In genomic region chr4:100494166-100494565, GRCh38 we compare ENCODE assay signal across 31 cellular contexts. TPM values are rescaled to one million over a fixed set of nuclear protein-coding genes. Genes with fewer than 3 reads are reported as not detected.
A peak's percentile ranks its signal among the peaks of the same experiment; 100 is the strongest.
DNase-seq lines count a peak whose midpoint lies in the region; ATAC-seq and TF ChIP-seq lines count a peak whose summit lies in the region.
"Had no signal": no experiment of that assay in that cellular context is flagged by ENCODE, and none has a peak within 500 bp of the region (broad histone marks: within the 10 kb centered on the region; RNA-seq: fewer than 3 reads in every experiment).

No MANE protein-coding gene starts in this region.

- H3K9me3 Mint-ChIP-seq in WTC11: peaks cover 5% of the 10 kb centered on the region

- H3K27ac Mint-ChIP-seq in WTC11: peak overlapping the region; percentile 60; the same call in 1 of the 2 replicates
- H3K27ac Mint-ChIP-seq: activated naive CD4-positive, alpha-beta T cell treated with anti-CD3 and anti-CD28 coated beads, Interleukin-2, amount 50 U/mL, for 72 hours; activated T-helper 17 cell treated with anti-CD3 and anti-CD28 coated beads, Interleukin-2, amount 50 U/mL, for 72 hours; CD4-positive, CD25-positive, alpha-beta regulatory T cell; naive thymus-derived CD4-positive, alpha-beta T cell had no signal

- H3K9me3 ChIP-seq in osteoblast (ENCODE audit: low read depth, low read length): no peaks in the 10 kb centered on the region
- H3K9me3 ChIP-seq: SJCRH30, transverse colon had no signal

- ATAC-seq in WTC11: no peak
- ATAC-seq in HG03139 (IDR thresholded peaks at IDR 0.05; ENCODE audit: unreplicated experiment): no peak
- ATAC-seq: activated naive CD4-positive, alpha-beta T cell treated with anti-CD3 and anti-CD28 coated beads, Interleukin-2, amount 50 U/mL, for 72 hours; activated T-helper 17 cell treated with anti-CD3 and anti-CD28 coated beads, Interleukin-2, amount 50 U/mL, for 72 hours; GM12878; left cardiac atrium; naive thymus-derived CD4-positive, alpha-beta T cell; Panc1 had no signal

- H3K4me1 ChIP-seq in osteoblast (ENCODE audit: insufficient read depth, low read length): no peaks in the 10 kb centered on the region
- H3K4me1 ChIP-seq: right atrium auricular region, SJCRH30, stomach, transverse colon had no signal

- H3K79me2 ChIP-seq in osteoblast (ENCODE audit: insufficient read depth, low read length): no peaks in the 10 kb centered on the region

- H3K27ac ChIP-seq in osteoblast (ENCODE audit: low read depth, low read length): no peak overlapping the region
- H3K27ac ChIP-seq: HL-60, right atrium auricular region, SJCRH30, stomach, transverse colon, WERI-Rb-1 had no signal

- no peak overlapping the region for H3K4me3 ChIP-seq in fibroblast of the aortic adventitia (ENCODE audit: low read depth, low read length)
- no peak overlapping the region for H3K4me3 ChIP-seq in osteoblast (ENCODE audit: insufficient read depth, low read length)
- H3K4me3 ChIP-seq: GM12878, right atrium auricular region, SJCRH30, stomach, transverse colon had no signal

- no peaks in the 10 kb centered on the region for H3K4me1 Mint-ChIP-seq in WTC11
- H3K4me1 Mint-ChIP-seq: activated T-helper 17 cell treated with anti-CD3 and anti-CD28 coated beads, Interleukin-2, amount 50 U/mL, for 72 hours; CD4-positive, CD25-positive, alpha-beta regulatory T cell; naive thymus-derived CD4-positive, alpha-beta T cell had no signal

- H3K36me3 ChIP-seq in osteoblast (ENCODE audit: insufficient read depth, low read length): no peaks in the 10 kb centered on the region
- H3K36me3 ChIP-seq: right atrium auricular region, SJCRH30, stomach, transverse colon, WERI-Rb-1 had no signal

- no peak overlapping the region for H2AFZ ChIP-seq in osteoblast (ENCODE audit: low read length)

- no peaks in the 10 kb centered on the region for H3K27me3 ChIP-seq in osteoblast (ENCODE audit: insufficient read depth, low read length)
- H3K27me3 ChIP-seq: right atrium auricular region, SJCRH30, stomach, transverse colon had no signal

- H3K36me3 Mint-ChIP-seq in WTC11: 0 out of 2 replicates have a peak, but pooled peaks cover 2% of the 10 kb centered on the region
- H3K36me3 Mint-ChIP-seq: CD4-positive, CD25-positive, alpha-beta regulatory T cell had no signal

- CTCF ChIA-PET in WTC11 (lab: Charles Lee): no interaction called here

- TF ChIP-seq CTCF in WTC11 (IDR thresholded peaks at IDR 0.05): no peak
- TF ChIP-seq CTCF in fibroblast of the aortic adventitia (IDR thresholded peaks at IDR 0.05; ENCODE audit: insufficient read depth, low read length): no peak
- TF ChIP-seq CTCF in osteoblast (IDR thresholded peaks at IDR 0.05; ENCODE audit: extremely low read depth, low read depth, low read length): no peak

- no peaks in the 10 kb centered on the region for H4K20me1 ChIP-seq in osteoblast (ENCODE audit: insufficient read depth, low read length)

- H3K4me3 Mint-ChIP-seq in WTC11: no peak overlapping the region
- H3K4me3 Mint-ChIP-seq: activated T-helper 17 cell treated with anti-CD3 and anti-CD28 coated beads, Interleukin-2, amount 50 U/mL, for 72 hours; CD4-positive, CD25-positive, alpha-beta regulatory T cell; naive thymus-derived CD4-positive, alpha-beta T cell had no signal

- DNase-seq in A172 (ENCODE audit: low spot score) (peak; percentile 8), GM04504 (ENCODE audit: low read depth) (peak; percentile 22), WTC11 (ENCODE audit: low spot score) (no peak), fibroblast of the aortic adventitia (ENCODE audit: low read depth) (peak; percentile 40), retina (no peak), DMS153 treated with DMSO at 0.1 percent for 48 hours (lab: John Stamatoyannopoulos, UW; ENCODE audit: unreplicated experiment) (no peak), osteoblast (ENCODE audit: insufficient read length, low spot score, missing footprints) (no peak)
- DNase-seq: activated CD4-positive, alpha-beta T cell treated with anti-CD3 and anti-CD28 coated beads, Interleukin-2, amount 50 U/mL, for 1 hour; CD4-positive, CD25-positive, alpha-beta regulatory T cell; cerebellar nuclear complex; DMS153; GF-D8; glutamatergic neuron; GOT3; left cardiac atrium; mesendoderm; naive thymus-derived CD4-positive, alpha-beta T cell; NCI-H2081; stomach; T-helper 2 cell; transverse colon; WERI-Rb-1 had no signal

- POLR2A ChIA-PET in WTC11 (lab: Charles Lee): no interaction called here

- H3K4me2 ChIP-seq in osteoblast (ENCODE audit: insufficient read depth, low read length): no peak overlapping the region

- no peaks in the 10 kb centered on the region for H3K27me3 Mint-ChIP-seq in WTC11 (ENCODE audit: low read depth)
- H3K27me3 Mint-ChIP-seq: activated T-helper 17 cell treated with anti-CD3 and anti-CD28 coated beads, Interleukin-2, amount 50 U/mL, for 72 hours; CD4-positive, CD25-positive, alpha-beta regulatory T cell; naive thymus-derived CD4-positive, alpha-beta T cell had no signal

TF ChIP-seq in WTC11, 78 proteins besides CTCF, POLR2A, EP300 and RAD21 (continues in another document):
- TF ChIP-seq PRRX2 (CRISPR knock-in tag; IDR thresholded peaks at IDR 0.05) (no peak), PRDM15 (CRISPR knock-in tag; IDR thresholded peaks at IDR 0.05) (no peak), ZNF423 (CRISPR knock-in tag; IDR thresholded peaks at IDR 0.05) (no peak), ZNF512 (CRISPR knock-in tag; IDR thresholded peaks at IDR 0.05; ENCODE audit: borderline replicate concordance) (no peak), ZNF138 (CRISPR knock-in tag; conservative IDR thresholded peaks at IDR 0.05) (no peak), RELA (CRISPR knock-in tag; IDR thresholded peaks at IDR 0.05; ENCODE audit: borderline replicate concordance) (no peak), ELF4 (CRISPR knock-in tag; IDR thresholded peaks at IDR 0.05; ENCODE audit: low read depth) (no peak), E2F4 (CRISPR knock-in tag; IDR thresholded peaks at IDR 0.05; ENCODE audit: borderline replicate concordance, low read depth) (no peak)

RNA-seq across cellular contexts. Expression of gene EMCN, which starts 23.7 kb away (rescaled TPM):
- not detected in 2 replicates for total RNA-seq in A172 (2014; rRNA removed; shearing (Covaris generic))
- total RNA-seq in WTC11 (2021) (not detected in 3 replicates), fibroblast of the aortic adventitia (ENCODE audit: low replicate concordance) (0.90 and 0.99 TPM in 2 replicates), osteoblast (not detected in 2 replicates)
- total RNA-seq: activated naive CD4-positive, alpha-beta T cell treated with anti-CD3 and anti-CD28 coated beads, Interleukin-2, amount 50 U/mL, for 72 hours; activated T-helper 17 cell treated with anti-CD3 and anti-CD28 coated beads, Interleukin-2, amount 50 U/mL, for 72 hours; CD4-positive, CD25-positive, alpha-beta regulatory T cell; epithelial cell of proximal tubule; GM12878; naive thymus-derived CD4-positive, alpha-beta T cell had no signal

Comparison
In these comparisons a context has a peak if more than half of its experiments do, and no peak if none do; other contexts are left out.
1. DNase-seq: peak in A172 (single experiment), GM04504 (single experiment) and fibroblast of the aortic adventitia (single experiment); none in WTC11 (single experiment), retina (single experiment), DMS153 treated with DMSO at 0.1 percent for 48 hours (single experiment) and osteoblast (single experiment).